10 cellular contexts compared by ENCODE assay signal in the genomic region with DNA sequence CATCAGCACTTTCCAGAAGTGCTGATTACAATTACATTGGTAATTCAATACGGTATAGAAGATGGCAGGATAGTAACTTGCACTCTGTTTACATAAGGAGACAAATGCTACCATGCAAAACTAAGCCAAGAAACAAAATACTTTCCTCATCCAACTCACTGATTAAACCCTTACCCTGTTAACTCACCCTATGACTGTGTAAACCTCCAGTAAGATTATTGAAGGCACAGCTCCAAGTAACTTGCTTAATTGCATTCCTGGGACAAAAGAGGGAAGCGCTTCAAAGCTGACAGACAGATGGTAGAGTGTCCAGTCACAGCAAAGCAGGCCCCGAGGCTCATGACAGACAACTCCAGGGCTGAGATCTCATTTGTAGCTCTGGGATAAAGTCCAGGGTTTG. TPM values are rescaled to one million over a fixed set of nuclear protein-coding genes. Genes with fewer than 3 reads are reported as not detected.
DNase-seq lines count a peak whose midpoint lies in the region; ATAC-seq, FAIRE-seq and TF ChIP-seq lines count a peak whose summit lies in the region.
"Had no signal": no experiment of that assay in that cellular context is flagged by ENCODE, and none has a peak within 500 bp of the region (broad histone marks: within the 10 kb centered on the region; RNA-seq: fewer than 3 reads in every experiment).

No MANE protein-coding gene starts in this region.

- H3K9ac ChIP-seq in kidney (ENCODE audit: low read length in 2 of 2) = no peak overlapping the region

- H3K27ac ChIP-seq in VCaP (peak overlapping the region; percentile 73), kidney (ENCODE audit: low read depth in 2 of 2, low read length in 2 of 2) (no peak overlapping the region), thyroid gland (no peak overlapping the region), dorsolateral prefrontal cortex (no peak overlapping the region)
- H3K27ac ChIP-seq: 22Rv1 had no signal

- ATAC-seq in HG02938 (IDR thresholded peaks at IDR 0.05; ENCODE audit: unreplicated experiment) (no peak), GM21529 (IDR thresholded peaks at IDR 0.05; ENCODE audit: unreplicated experiment) (no peak)

- intact Hi-C loops in kidney (cut with DNase I) (no loop called here), thyroid gland (cut with DNase I) (no loop called here), dorsolateral prefrontal cortex (cut with DNase I) (no loop called here)

- H3K36me3 ChIP-seq in kidney (ENCODE audit: control insufficient read depth in 1 of 2, insufficient read depth in 2 of 2, low read length in 2 of 2) (no peaks in the 10 kb centered on the region), thyroid gland (no peaks in the 10 kb centered on the region)

- H3K27me3 ChIP-seq in thyroid gland (no peaks in the 10 kb centered on the region), dorsolateral prefrontal cortex (no peaks in the 10 kb centered on the region)

- H3K4me1 ChIP-seq in kidney (ENCODE audit: control insufficient read depth in 1 of 2, insufficient read depth in 1 of 2, low read depth in 1 of 2, low read length in 2 of 2) (peaks cover 7 to 22% of the 10 kb centered on the region in 2 donors), thyroid gland (peaks cover 0 to 11% of the 10 kb centered on the region in 2 donors)

- WGBS in thyroid gland, 2 donors = 17 to 35% methylated on average over 3 of the region's 3 CpGs

- FAIRE-seq in kidney (lab: Jason Lieb, UNC) = peak; percentile 29

- no peak for TF ChIP-seq POLR2A in thyroid gland (IDR thresholded peaks at IDR 0.05)

- H3K4me3 ChIP-seq in kidney (ENCODE audit: low read length in 2 of 2) (no peak overlapping the region), thyroid gland (replicated peaks in 1 of 3) (no peak overlapping the region), dorsolateral prefrontal cortex (no peak overlapping the region)

- TF ChIP-seq CTCF in VCaP (conservative IDR thresholded peaks at IDR 0.05) = no peak
- TF ChIP-seq CTCF in kidney (IDR thresholded peaks at IDR 0.05; ENCODE audit: borderline replicate concordance, extremely low read depth, insufficient read depth) = no peak
- TF ChIP-seq CTCF in thyroid gland (IDR thresholded peaks at IDR 0.05) = no peak
- TF ChIP-seq CTCF in dorsolateral prefrontal cortex (IDR thresholded peaks at IDR 0.05 in 54 of 56, conservative IDR thresholded peaks at IDR 0.05 in 2 of 56; ENCODE audit: low read depth in 1 of 56, partially characterized antibody in 56 of 56) = no peak

- no peaks in the 10 kb centered on the region for H3K9me3 ChIP-seq in kidney (ENCODE audit: control insufficient read depth in 1 of 2, low read length in 2 of 2)
- H3K9me3 ChIP-seq in thyroid gland = no peaks in the 10 kb centered on the region

- DNase-seq in NCI-H510A treated with DMSO at 0.1 percent for 48 hours (lab: John Stamatoyannopoulos, UW) (peak; percentile 59), NCI-H510A (lab: John Stamatoyannopoulos, UW) (no peak), kidney (no peak), thyroid gland (peak; percentile 14 to 32), dorsolateral prefrontal cortex (no peak)
- DNase-seq: NCI-H2029 had no signal

RNA-seq across cellular contexts. Expression of gene KIF16B, which starts 6.9 kb away (rescaled TPM):
- 19.7 TPM for total RNA-seq in kidney
- 15.0 TPM for polyA plus RNA-seq in kidney (ENCODE audit: insufficient read depth, low read depth, low replicate concordance)
- total RNA-seq in thyroid gland = 10 to 100 TPM; 18.5 to 32.8 (median 28.6) TPM
- 10 to 100 TPM; 17.2 to 36.0 (median 26.6) TPM for total RNA-seq in dorsolateral prefrontal cortex

Comparison
In these comparisons a context has a peak if more than half of its experiments do, and no peak if none do; other contexts are left out.
1. DNase-seq: peak in NCI-H510A treated with DMSO at 0.1 percent for 48 hours (single experiment) and thyroid gland (2 of 2); none in NCI-H510A (single experiment), kidney (single experiment) and dorsolateral prefrontal cortex (0 of 10).